In genomic region chr5:174242573-174242972, GRCh38 we compare ENCODE assay signal across 22 cellular contexts.
"Had no signal": no experiment of that assay in that cellular context is flagged by ENCODE, and none has a peak within 500 bp of the region (broad histone marks: within the 10 kb centered on the region; RNA-seq: fewer than 3 reads in every experiment).

No MANE protein-coding gene starts in this region.

- H3K4me1 ChIP-seq: SJCRH30 had no signal

- H3K4me3 ChIP-seq: SJCRH30, SK-N-MC had no signal

- H3K36me3 ChIP-seq: SJCRH30 had no signal

- H3K27ac ChIP-seq: SJCRH30, SK-N-MC had no signal

- ATAC-seq: Panc1, PC-3, Right ventricle myocardium inferior had no signal

- H3K27me3 ChIP-seq: SJCRH30 had no signal

- DNase-seq: KBM-7; MV-4-11; NCI-H1048; NCI-H1105; NCI-H1417; NCI-H1436 treated with DMSO at 0.1 percent for 48 hours; NCI-H1694 treated with DMSO at 0.1 percent for 48 hours; NCI-H1930; NCI-H2081; NCI-H2107; NCI-H2227 treated with DMSO at 0.1 percent for 48 hours; NCI-H524; NCI-H526 treated with DMSO at 0.1 percent for 48 hours; NCI-H748 treated with DMSO at 0.1 percent for 48 hours; NK-92 treated with Interleukin-12 subunit alpha and Interleukin-12 subunit beta, amount 100 ng/mL, for 24 hours; PC-3; SHP77 treated with DMSO at 0.1 percent for 48 hours; SJCRH30; T-helper 1 cell had no signal
